12 cellular contexts compared by ENCODE assay signal in genomic region chr7:132381742-132382472, GRCh38.
DNase-seq lines count a peak whose midpoint lies in the region; ATAC-seq and TF ChIP-seq lines count a peak whose summit lies in the region.
"Had no signal": no experiment of that assay in that cellular context is flagged by ENCODE, and none has a peak within 500 bp of the region (broad histone marks: within the 10 kb centered on the region; RNA-seq: fewer than 3 reads in every experiment).

No MANE protein-coding gene starts in this region.

- H2AFZ ChIP-seq in SK-N-SH (ENCODE audit: low read depth) (no peak overlapping the region), OCI-LY7 (ENCODE audit: low read length) (no peak overlapping the region)

- H3K4me1 ChIP-seq in SK-N-SH (ENCODE audit: control insufficient read depth in 1 of 2, insufficient read depth in 2 of 2, low read depth in 1 of 2, low read length in 1 of 2) (peaks cover 0 to 59% of the 10 kb centered on the region in 2 experiments; a peak in 2 of 4 replicates), left lung (peaks cover 3 to 6% of the 10 kb centered on the region in 2 donors), esophagus squamous epithelium (peaks cover 7 to 23% (median 7%) of the 10 kb centered on the region in 3 donors), OCI-LY7 (ENCODE audit: insufficient read depth, low read length, poor library complexity, severe bottlenecking) (no peaks in the 10 kb centered on the region)

- H3F3A ChIP-seq in SK-N-SH (replicated peaks; ENCODE audit: insufficient read depth) = no peaks in the 10 kb centered on the region

- H3K27me3 ChIP-seq in SK-N-SH (ENCODE audit: insufficient read depth) (no peaks in the 10 kb centered on the region), left lung (peaks cover 0 to 27% of the 10 kb centered on the region in 2 donors), esophagus squamous epithelium (peaks cover 0 to 23% (median 0%) of the 10 kb centered on the region in 4 donors)

- H3K36me3 ChIP-seq in SK-N-SH (replicated peaks in 1 of 2; ENCODE audit: control insufficient read depth in 1 of 2, insufficient read depth in 2 of 2, low read length in 1 of 2) = no peaks in the 10 kb centered on the region
- no peaks in the 10 kb centered on the region for H3K36me3 ChIP-seq in left lung
- H3K36me3 ChIP-seq in esophagus squamous epithelium = no peaks in the 10 kb centered on the region
- H3K36me3 ChIP-seq in OCI-LY7 (ENCODE audit: insufficient read depth, low read length) = no peaks in the 10 kb centered on the region

- H3K4me3 Mint-ChIP-seq in type B pancreatic cell = peak overlapping the region; percentile 18
- H3K4me3 Mint-ChIP-seq: activated naive CD4-positive, alpha-beta T cell treated with anti-CD3 and anti-CD28 coated beads, Interleukin-2, amount 50 U/mL, for 24 hours; CD8-positive, alpha-beta T cell had no signal

- peak overlapping the region; percentile 29 for H3K27ac Mint-ChIP-seq in type B pancreatic cell
- H3K27ac Mint-ChIP-seq: activated naive CD4-positive, alpha-beta T cell treated with anti-CD3 and anti-CD28 coated beads, Interleukin-2, amount 50 U/mL, for 24 hours; CD8-positive, alpha-beta T cell had no signal

- H3K9me3 ChIP-seq in SK-N-SH (no peaks in the 10 kb centered on the region), left lung (no peaks in the 10 kb centered on the region), esophagus squamous epithelium (no peaks in the 10 kb centered on the region), OCI-LY7 (ENCODE audit: low read length) (no peaks in the 10 kb centered on the region)

- BruUV-seq in OCI-LY7 (replicated peaks; lab: Mats Ljungman, UMichigan) = no TSS peak

- H3K79me2 ChIP-seq in SK-N-SH (ENCODE audit: insufficient read depth) = no peaks in the 10 kb centered on the region
- H3K79me2 ChIP-seq in OCI-LY7 (ENCODE audit: insufficient read depth, low read depth, low read length) = no peaks in the 10 kb centered on the region

- CTCF ChIA-PET in SK-N-SH (lab: Yijun Ruan, JAX) (interaction anchor here (0.5 to 1.2 kb wide), 4 partner anchors 10 to 62 kb away, joined by 3 to 5 read pairs (median 4); no protein-coding TSS in a partner anchor), OCI-LY7 (lab: Charles Lee; ENCODE audit: unreplicated experiment) (no interaction called here)

- peaks cover 44% of the 10 kb centered on the region for H3K4me1 Mint-ChIP-seq in type B pancreatic cell (ENCODE audit: unreplicated experiment)
- H3K4me1 Mint-ChIP-seq: activated naive CD4-positive, alpha-beta T cell treated with anti-CD3 and anti-CD28 coated beads, Interleukin-2, amount 50 U/mL, for 24 hours had no signal

- H3K4me2 ChIP-seq in SK-N-SH (no peak overlapping the region), OCI-LY7 (ENCODE audit: low read length) (no peak overlapping the region)

- H3K27ac ChIP-seq in SK-N-SH (ENCODE audit: low read depth in 2 of 2, low read length in 1 of 2) (peak overlapping the region in 1 of 2 experiments; percentile 70; a peak in 2 of 4 replicates), left lung (no peak overlapping the region), esophagus squamous epithelium (no peak overlapping the region), OCI-LY7 (ENCODE audit: low read depth, low read length, poor library complexity, severe bottlenecking) (no peak overlapping the region)
- H3K27ac ChIP-seq: epithelial cell of prostate had no signal

- peak; percentile 59 for ATAC-seq in left lung
- ATAC-seq: CD8-positive, alpha-beta T cell had no signal

- H3K27me3 Mint-ChIP-seq in type B pancreatic cell = peaks cover 5% of the 10 kb centered on the region
- H3K27me3 Mint-ChIP-seq: activated naive CD4-positive, alpha-beta T cell treated with anti-CD3 and anti-CD28 coated beads, Interleukin-2, amount 50 U/mL, for 24 hours had no signal

- H3K9me3 Mint-ChIP-seq in type B pancreatic cell = no peaks in the 10 kb centered on the region
- H3K9me3 Mint-ChIP-seq: activated naive CD4-positive, alpha-beta T cell treated with anti-CD3 and anti-CD28 coated beads, Interleukin-2, amount 50 U/mL, for 24 hours; CD8-positive, alpha-beta T cell had no signal

- no peak for TF ChIP-seq POLR2A in esophagus squamous epithelium (IDR thresholded peaks at IDR 0.05)

- no peak for TF ChIP-seq EP300 in SK-N-SH (IDR thresholded peaks at IDR 0.05; ENCODE audit: borderline replicate concordance in 1 of 2, low read depth in 1 of 2, low read length in 1 of 2)

- no peaks in the 10 kb centered on the region for H3K9me2 ChIP-seq in SK-N-SH
- no peaks in the 10 kb centered on the region for H3K9me2 ChIP-seq in OCI-LY7 (ENCODE audit: insufficient read depth, low read length)

- no peak for TF ChIP-seq RAD21 in SK-N-SH (IDR thresholded peaks at IDR 0.05; ENCODE audit: low read length)

- TF ChIP-seq CTCF in SK-N-SH (IDR thresholded peaks at IDR 0.05) (no peak), left lung (IDR thresholded peaks at IDR 0.05) (no peak), type B pancreatic cell (conservative IDR thresholded peaks at IDR 0.05) (no peak), esophagus squamous epithelium (IDR thresholded peaks at IDR 0.05) (no peak), OCI-LY7 (conservative IDR thresholded peaks at IDR 0.05; ENCODE audit: low read length) (no peak)

- intact Hi-C loops in left lung (cut with DNase I) = no loop called here
- intact Hi-C loops in esophagus squamous epithelium (cut with DNase I) = no loop called here
- intact Hi-C loops in OCI-LY7 (cut with micrococcal nuclease; ENCODE audit: unreplicated experiment) = no loop called here

- 38% methylated on average over 9 of the region's 9 CpGs for WGBS in SK-N-SH (ENCODE audit: low lambda C conversion rate)
- 31 to 59% methylated on average over 7 to 8 of the region's 9 CpGs for WGBS in esophagus squamous epithelium, 2 donors

- H3K9ac ChIP-seq in SK-N-SH = no peak overlapping the region

- DNase-seq in NCI-H510A treated with DMSO at 0.1 percent for 48 hours (lab: John Stamatoyannopoulos, UW) (peak; percentile 35), NCI-H510A (lab: John Stamatoyannopoulos, UW) (no peak), SK-N-SH (peak; percentile 41), left lung (no peak), type B pancreatic cell (ENCODE audit: extremely low spot score, unreplicated experiment) (no peak), NCI-H446 (lab: John Stamatoyannopoulos, UW) (no peak), esophagus squamous epithelium (lab: John Stamatoyannopoulos, UW) (no peak), OCI-LY7 (ENCODE audit: low spot score) (no peak)
- DNase-seq: activated CD8-positive, alpha-beta memory T cell treated with anti-CD3 and anti-CD28 coated beads, Interleukin-2, amount 50 U/mL, for 4 hours; CD8-positive, alpha-beta T cell had no signal

- POLR2A ChIA-PET in SK-N-SH (lab: Yijun Ruan, JAX) (no interaction called here), OCI-LY7 (lab: Charles Lee) (no interaction called here)

- H3K36me3 Mint-ChIP-seq in type B pancreatic cell = no peaks in the 10 kb centered on the region
- H3K36me3 Mint-ChIP-seq: activated naive CD4-positive, alpha-beta T cell treated with anti-CD3 and anti-CD28 coated beads, Interleukin-2, amount 50 U/mL, for 24 hours; CD8-positive, alpha-beta T cell had no signal

- no peaks in the 10 kb centered on the region for H4K20me1 ChIP-seq in SK-N-SH (ENCODE audit: insufficient read depth)
- H4K20me1 ChIP-seq in OCI-LY7 (ENCODE audit: insufficient read depth, low read length) = no peaks in the 10 kb centered on the region

- H3K4me3 ChIP-seq in SK-N-SH (ENCODE audit: low read depth in 2 of 2, low read length in 1 of 2) (no peak overlapping the region), left lung (no peak overlapping the region), esophagus squamous epithelium (no peak overlapping the region), OCI-LY7 (ENCODE audit: low read depth, low read length, poor library complexity, severe bottlenecking) (no peak overlapping the region)

TF ChIP-seq in SK-N-SH, 30 proteins besides CTCF, POLR2A, EP300 and RAD21 (continues in another document):
- TF ChIP-seq GABPA (IDR thresholded peaks at IDR 0.05; ENCODE audit: low read depth) = no peak
- no peak for TF ChIP-seq NRF1 (IDR thresholded peaks at IDR 0.05; ENCODE audit: low read depth, low read length)
- no peak for TF ChIP-seq RXRA (IDR thresholded peaks at IDR 0.05; ENCODE audit: borderline replicate concordance, low read depth)
- TF ChIP-seq FOSL2 (IDR thresholded peaks at IDR 0.05; ENCODE audit: borderline replicate concordance, low read depth) = no peak
- no peak for TF ChIP-seq CHD2 (IDR thresholded peaks at IDR 0.05; ENCODE audit: low read length, partially characterized antibody)
- TF ChIP-seq TAF1 (IDR thresholded peaks at IDR 0.05; ENCODE audit: borderline replicate concordance, low read depth, low read length) = no peak
- TF ChIP-seq ZBTB33 (IDR thresholded peaks at IDR 0.05; ENCODE audit: borderline replicate concordance, low read depth) = no peak

Comparison
In these comparisons a context has a peak if more than half of its experiments do, and no peak if none do; other contexts are left out.
1. DNase-seq: peak in NCI-H510A treated with DMSO at 0.1 percent for 48 hours (single experiment) and SK-N-SH (single experiment); none in NCI-H510A (single experiment), left lung (0 of 2), type B pancreatic cell (single experiment), NCI-H446 (0 of 2), esophagus squamous epithelium (single experiment) and OCI-LY7 (single experiment).